Comparison of ENCODE assay signal across 20 cellular contexts in the genomic region with DNA sequence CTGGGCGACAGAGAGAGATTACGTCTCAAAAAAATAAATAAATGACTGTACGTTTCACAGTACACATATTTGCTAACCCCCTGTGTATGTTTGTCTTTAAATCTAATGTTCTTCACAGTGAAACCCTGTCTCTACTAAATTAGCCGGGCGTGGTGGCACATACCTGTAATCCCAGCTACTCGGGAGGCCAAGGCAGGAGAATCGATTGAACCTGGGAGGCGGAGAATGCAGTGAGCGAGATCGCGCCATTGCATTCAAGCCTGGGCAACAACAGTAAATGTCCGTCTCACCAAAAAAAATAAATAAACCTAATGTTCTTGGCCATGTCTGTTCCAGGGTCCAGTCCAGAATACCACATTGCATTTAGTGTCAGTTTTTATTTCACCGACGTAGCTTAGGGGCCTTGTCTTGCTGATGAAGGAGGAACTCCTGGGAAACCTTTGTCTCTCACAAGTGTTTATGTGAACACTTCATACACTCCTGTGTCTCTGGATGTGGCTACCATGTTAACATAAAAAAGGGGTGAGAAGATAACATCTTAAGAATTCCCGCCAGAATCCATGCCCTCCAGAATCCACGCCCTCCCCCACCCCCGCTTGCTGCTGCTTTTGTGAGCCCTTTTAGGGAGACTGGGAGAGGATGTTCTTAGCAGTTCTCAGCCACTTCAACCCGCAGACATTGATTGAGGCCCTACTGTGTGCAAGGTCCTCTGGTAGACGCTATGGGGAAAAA. TPM values are rescaled to one million over a fixed set of nuclear protein-coding genes. Genes with fewer than 3 reads are reported as not detected.
DNase-seq lines count a peak whose midpoint lies in the region; ATAC-seq, FAIRE-seq and TF ChIP-seq lines count a peak whose summit lies in the region.
"Had no signal": no experiment of that assay in that cellular context is flagged by ENCODE, and none has a peak within 500 bp of the region (broad histone marks: within the 10 kb centered on the region; RNA-seq: fewer than 3 reads in every experiment).

No MANE protein-coding gene starts in this region.

- peaks cover 22% of the 10 kb centered on the region for H3K27me3 Mint-ChIP-seq in neural progenitor cell (ENCODE audit: insufficient read depth, low read depth)

- H3K9me3 Mint-ChIP-seq in neural progenitor cell, result peaks cover 15% of the 10 kb centered on the region

- H3K79me2 ChIP-seq in GM12878 (ENCODE audit: control insufficient read depth, insufficient read depth, low read length), result no peaks in the 10 kb centered on the region
- no peaks in the 10 kb centered on the region for H3K79me2 ChIP-seq in neural progenitor cell (ENCODE audit: low read depth)

- no peak overlapping the region for H3K4me3 ChIP-seq in H7 (ENCODE audit: insufficient read depth, low read depth, low read length)
- no peak overlapping the region for H3K4me3 ChIP-seq in GM12878
- H3K4me3 ChIP-seq in neural progenitor cell, result no peak overlapping the region
- H3K4me3 ChIP-seq: SJCRH30 had no signal

- no peak overlapping the region for H3K9ac ChIP-seq in GM12878 (ENCODE audit: control insufficient read depth, insufficient read depth, low read length)
- H3K9ac ChIP-seq in neural progenitor cell, result no peak overlapping the region

- H3K27ac Mint-ChIP-seq in neural progenitor cell, result peak overlapping the region; percentile 55

- H4K20me1 ChIP-seq in GM12878 (ENCODE audit: control insufficient read depth, insufficient read depth), result no peaks in the 10 kb centered on the region
- H4K20me1 ChIP-seq in neural progenitor cell (ENCODE audit: low read depth), result no peaks in the 10 kb centered on the region

- ATAC-seq in GM12878, result no peak
- ATAC-seq in left lobe of liver, result no peak
- ATAC-seq: Panc1 had no signal

- no peaks in the 10 kb centered on the region for H3K36me3 ChIP-seq in H7 (replicated peaks; ENCODE audit: control insufficient read depth, insufficient read depth, low read length)
- no peaks in the 10 kb centered on the region for H3K36me3 ChIP-seq in KOPT-K1 (ENCODE audit: insufficient read depth, low read length)
- no peaks in the 10 kb centered on the region for H3K36me3 ChIP-seq in GM12878 (ENCODE audit: control insufficient read depth in 2 of 2, insufficient read depth in 2 of 2, low read length in 1 of 2)
- H3K36me3 ChIP-seq in neural progenitor cell, result no peaks in the 10 kb centered on the region
- H3K36me3 ChIP-seq: SJCRH30 had no signal

- CTCF ChIA-PET in GM12878 (lab: Yijun Ruan, JAX), result no interaction called here

- WGBS in GM12878 (ENCODE audit: insufficient coverage, insufficient replicate concordance, low lambda C conversion rate, missing lambda C conversion rate), result 83% methylated on average over 19 of the region's 19 CpGs

- intact Hi-C loops in GM12878 (cut with micrococcal nuclease; ENCODE audit: unreplicated experiment), result no loop called here

- TF ChIP-seq EP300 in GM12878 (IDR thresholded peaks at IDR 0.05; ENCODE audit: borderline replicate concordance in 1 of 2, control insufficient read depth in 1 of 2, low read depth in 2 of 2, low read length in 2 of 2), result no peak

- H3K27me3 ChIP-seq in H7 (ENCODE audit: control insufficient read depth, insufficient read depth, low read length) (peaks cover 1% of the 10 kb centered on the region; the same call in 1 of the 2 replicates), GM12878 (replicated peaks in 1 of 2; ENCODE audit: control insufficient read depth in 2 of 2, insufficient read depth in 2 of 2, low read length in 1 of 2) (no peaks in the 10 kb centered on the region), neural progenitor cell (peaks cover 19% of the 10 kb centered on the region)
- H3K27me3 ChIP-seq: SJCRH30 had no signal

- no TSS peak for BruUV-seq in GM12878 (replicated peaks; lab: Mats Ljungman, UMichigan)

- RAD21 ChIA-PET in GM12878 (lab: Charles Lee; ENCODE audit: unreplicated experiment), result interaction anchor here (1.9 kb wide), 1 partner anchor 16 kb away, joined by 4 read pairs; no protein-coding TSS in a partner anchor

- TF ChIP-seq RAD21 in GM12878 (IDR thresholded peaks at IDR 0.05; ENCODE audit: insufficient read depth, low read depth, low read length), result no peak

- H3K4me1 ChIP-seq in GM12878 (ENCODE audit: control insufficient read depth, insufficient read depth, low read length) (peaks cover 18% of the 10 kb centered on the region), neural progenitor cell (no peaks in the 10 kb centered on the region)
- H3K4me1 ChIP-seq: SJCRH30 had no signal

- in situ Hi-C loops in GM12878 (cut with MboI), result no loop called here

- SMC1A ChIA-PET in GM12878 (lab: Charles Lee; ENCODE audit: uncharacterized antibody, unreplicated experiment), result interaction anchor here (1.0 kb wide), 2 partner anchors 12 to 15 kb away, joined by 3 to 5 read pairs; no protein-coding TSS in a partner anchor

- H3K27ac ChIP-seq in KOPT-K1 (ENCODE audit: low read depth, low read length, poor library complexity, severe bottlenecking), result peak overlapping the region; percentile 89
- H3K27ac ChIP-seq in GM12878 (ENCODE audit: control insufficient read depth, insufficient read depth), result no peak overlapping the region
- no peak overlapping the region for H3K27ac ChIP-seq in neural progenitor cell
- H3K27ac ChIP-seq: HL-60, SJCRH30 had no signal

- peak; percentile 45 for DNase-seq in H7
- DNase-seq in GM12878 (ENCODE audit: low read depth, low spot score), result no peak
- DNase-seq in neural progenitor cell (ENCODE audit: low spot score), result no peak
- DNase-seq in NCI-H345 (lab: John Stamatoyannopoulos, UW), result no peak
- no peak for DNase-seq in MV-4-11 (lab: John Stamatoyannopoulos, UW)
- no peak for DNase-seq in left lobe of liver (ENCODE audit: low spot score)
- DNase-seq: AML-193, GF-D8, GOT3, IMR-90, NCI-H1105, NCI-H2081, NCI-H2227 treated with DMSO at 0.1 percent for 48 hours, NCI-H524, NCI-H82, SJCRH30 had no signal

- POLR2A ChIA-PET in GM12878 (lab: Charles Lee), result interaction anchor here (0.8 to 1.0 kb wide), 2 partner anchors 8 to 104 kb away, joined by 3 to 7 read pairs; no protein-coding TSS in a partner anchor

- peaks cover 6% of the 10 kb centered on the region for H3K36me3 Mint-ChIP-seq in neural progenitor cell
- H3K36me3 Mint-ChIP-seq: CD14-positive monocyte had no signal

- TF ChIP-seq POLR2A in GM12878 (IDR thresholded peaks at IDR 0.05; ENCODE audit: low read depth, low read length), result no peak

- peaks cover 15% of the 10 kb centered on the region for H3K4me1 Mint-ChIP-seq in neural progenitor cell

- H3F3A ChIP-seq in neural progenitor cell (ENCODE audit: low read depth), result peaks cover 13% of the 10 kb centered on the region

- TF ChIP-seq CTCF in GM12878 (IDR thresholded peaks at IDR 0.05 in 2 of 3, conservative IDR thresholded peaks at IDR 0.05 in 1 of 3; ENCODE audit: control insufficient read depth in 2 of 3, extremely low read depth in 1 of 3, insufficient read depth in 1 of 3, low read depth in 3 of 3, low read length in 3 of 3) (no peak), neural progenitor cell (IDR thresholded peaks at IDR 0.05) (no peak)

- H3K9me3 ChIP-seq in KOPT-K1 (ENCODE audit: insufficient read depth, low read length, poor library complexity, severe bottlenecking), result no peaks in the 10 kb centered on the region
- no peaks in the 10 kb centered on the region for H3K9me3 ChIP-seq in GM12878 (replicated peaks; ENCODE audit: control insufficient read depth, insufficient read depth, low read length)
- peaks cover 8% of the 10 kb centered on the region for H3K9me3 ChIP-seq in neural progenitor cell (ENCODE audit: low read depth)
- H3K9me3 ChIP-seq: SJCRH30 had no signal

- H3K4me3 Mint-ChIP-seq in neural progenitor cell, result peak overlapping the region; percentile 19
- H3K4me3 Mint-ChIP-seq: CD14-positive monocyte had no signal

- H2AFZ ChIP-seq in GM12878 (ENCODE audit: control insufficient read depth, low read depth, low read length), result no peak overlapping the region
- no peak overlapping the region for H2AFZ ChIP-seq in neural progenitor cell (replicated peaks)

- H3K4me2 ChIP-seq in GM12878 (ENCODE audit: control insufficient read depth, insufficient read depth) (no peak overlapping the region), neural progenitor cell (no peak overlapping the region)

- no peak for FAIRE-seq in GM12878 (lab: Jason Lieb, UNC)

RNA-seq across cellular contexts. Expression of gene SERHL2, which starts 5.0 kb away (rescaled TPM):
- total RNA-seq in H7 (2014; rRNA removed; shearing (Covaris generic)), result 2.6 and 7.5 TPM in 2 replicates
- 2.4 and 3.3 TPM in 2 replicates for total RNA-seq in GM12878 (2013; cell fraction: nucleolus; rRNA removed)
- total RNA-seq in GM12878 (2014; rRNA removed) (1.3 and 2.0 TPM in 2 replicates), GM12878 (2014; rRNA removed; fragmentation: Illumina TruSeq; extraction: Trizol) (0.64 and 1.1 TPM in 2 replicates), GM12878 (2021) (0.69 and 1.0 TPM in 2 replicates), neural progenitor cell (ENCODE audit: low replicate concordance) (0.99 TPM in 1 of 2 replicates, not detected in the other), left lobe of liver (0.60 TPM)
- 0.80 TPM for polyA plus RNA-seq in GM12878 (2011; ENCODE audit: low read depth)
- polyA plus RNA-seq in GM12878 (2011; rRNA removed) (0.97 and 1.6 TPM in 2 replicates), GM12878 (2014; fragmentation: Illumina TruSeq; extraction: Trizol) (1.1 and 3.6 TPM in 2 replicates), GM12878 (2014; fragmentation: Nextera tagmentation; extraction: Ambion mirVana) (under 1 TPM; 0.63 to 0.93 TPM), GM12878 (2014; rRNA removed) (1.3 TPM in 2 replicates), GM12878 (2016; fragmentation: Nextera tagmentation; extraction: Ambion mirVana) (1 to 10 TPM; 1.7 to 1.8 TPM)
- polyA plus RNA-seq in GM12878 (2011; cell fraction: cytosol; rRNA removed), result 0.63 and 1.5 TPM in 2 replicates
- 1.4 and 1.6 TPM in 2 replicates for polyA plus RNA-seq in GM12878 (2011; cell fraction: nucleus; rRNA removed)
- polyA plus RNA-seq in GM12878 (2012), result 0.90 and 1.1 TPM in 2 replicates
- polyA minus RNA-seq in GM12878 (2011; rRNA and poly(A)+ RNA removed), result 0.73 and 1.8 TPM in 2 replicates
- polyA minus RNA-seq in GM12878 (2011; cell fraction: cytosol; rRNA and poly(A)+ RNA removed), result not detected in 2 replicates
- polyA minus RNA-seq in GM12878 (2011; cell fraction: nucleus; rRNA and poly(A)+ RNA removed), result not detected in 2 replicates

RNA-seq across cellular contexts. Expression of gene RRP7A, which starts 29.2 kb away (rescaled TPM):
- total RNA-seq in H7 (2014; rRNA removed; shearing (Covaris generic)), result 33.1 and 39.3 TPM in 2 replicates
- 24.1 and 27.7 TPM in 2 replicates for total RNA-seq in GM12878 (2013; cell fraction: nucleolus; rRNA removed)
- total RNA-seq in GM12878 (2014; rRNA removed) (42.4 and 42.7 TPM in 2 replicates), GM12878 (2014; rRNA removed; fragmentation: Illumina TruSeq; extraction: Trizol) (34.8 and 38.1 TPM in 2 replicates), GM12878 (2021) (73.9 and 84.9 TPM in 2 replicates), neural progenitor cell (ENCODE audit: low replicate concordance) (15.2 and 31.9 TPM in 2 replicates), left lobe of liver (10.5 TPM)
- 10.3 TPM for polyA plus RNA-seq in GM12878 (2011; ENCODE audit: low read depth)
- polyA plus RNA-seq in GM12878 (2011; rRNA removed) (23.9 and 41.4 TPM in 2 replicates), GM12878 (2014; fragmentation: Illumina TruSeq; extraction: Trizol) (38.1 and 49.7 TPM in 2 replicates), GM12878 (2014; fragmentation: Nextera tagmentation; extraction: Ambion mirVana) (10 to 100 TPM in 1 of 2 experiments, 1 to 10 TPM in 1; 2.9 to 12.3 TPM), GM12878 (2014; rRNA removed) (41.7 and 45.1 TPM in 2 replicates), GM12878 (2016; fragmentation: Nextera tagmentation; extraction: Ambion mirVana) (100 to 1,000 TPM in 1 of 2 experiments, 10 to 100 TPM in 1; 88.9 to 114 TPM)
- polyA plus RNA-seq in GM12878 (2011; cell fraction: cytosol; rRNA removed), result 33.2 and 45.5 TPM in 2 replicates
- 22.8 and 28.8 TPM in 2 replicates for polyA plus RNA-seq in GM12878 (2011; cell fraction: nucleus; rRNA removed)
- 18.6 and 23.1 TPM in 2 replicates for polyA plus RNA-seq in GM12878 (2012)
- polyA minus RNA-seq in GM12878 (2011; rRNA and poly(A)+ RNA removed), result 15.7 and 24.9 TPM in 2 replicates
- polyA minus RNA-seq in GM12878 (2011; cell fraction: cytosol; rRNA and poly(A)+ RNA removed), result 7.2 and 10.6 TPM in 2 replicates
- 9.7 and 20.3 TPM in 2 replicates for polyA minus RNA-seq in GM12878 (2011; cell fraction: nucleus; rRNA and poly(A)+ RNA removed)
